ENCODE assay signal across 7 cellular contexts in genomic region chr22:24401824-24402434, GRCh38. TPM values are rescaled to one million over a fixed set of nuclear protein-coding genes. Genes with fewer than 3 reads are reported as not detected.
A peak's percentile ranks its signal among the peaks of the same experiment; 100 is the strongest.
DNase-seq lines count a peak whose midpoint lies in the region; ATAC-seq and TF ChIP-seq lines count a peak whose summit lies in the region.

No MANE protein-coding gene starts in this region.

- no peak overlapping the region for H2AFZ ChIP-seq in SK-N-SH (ENCODE audit: low read depth)

- H3K4me3 ChIP-seq in H7 (ENCODE audit: insufficient read depth, low read depth, low read length): no peak overlapping the region
- H3K4me3 ChIP-seq in SK-N-SH (ENCODE audit: low read depth in 2 of 2, low read length in 1 of 2): peak overlapping the region in 1 of 2 experiments; percentile 9; a peak in 1 of 4 replicates
- H3K4me3 ChIP-seq in spleen: no peak overlapping the region
- no peak overlapping the region for H3K4me3 ChIP-seq in body of pancreas

- CTCF ChIA-PET in SK-N-SH (lab: Yijun Ruan, JAX): interaction anchor here (0.8 to 6.9 kb wide), 9 partner anchors 9 to 212 kb away, joined by 3 to 42 read pairs (median 5); no protein-coding TSS in a partner anchor

- TF ChIP-seq EP300 in SK-N-SH (IDR thresholded peaks at IDR 0.05; ENCODE audit: borderline replicate concordance in 1 of 2, low read depth in 1 of 2, low read length in 1 of 2): no peak

- H3K4me1 ChIP-seq in SK-N-SH (ENCODE audit: control insufficient read depth in 1 of 2, insufficient read depth in 2 of 2, low read depth in 1 of 2, low read length in 1 of 2) (peaks cover 30 to 78% of the 10 kb centered on the region in 2 experiments), spleen (peaks cover 30 to 96% (median 63%) of the 10 kb centered on the region in 6 donors), body of pancreas (peaks cover 15% of the 10 kb centered on the region)

- H3K9me3 ChIP-seq in SK-N-SH (no peaks in the 10 kb centered on the region), spleen (no peaks in the 10 kb centered on the region), body of pancreas (no peaks in the 10 kb centered on the region)

- TF ChIP-seq RAD21 in SK-N-SH (IDR thresholded peaks at IDR 0.05; ENCODE audit: low read length): no peak

- DNase-seq in H7 (peak; percentile 14), SK-N-SH (peak; percentile 34), left ventricle myocardium superior (no peak), spleen (no peak), body of pancreas (no peak)

- H3K27ac ChIP-seq in SK-N-SH (ENCODE audit: low read depth in 2 of 2, low read length in 1 of 2) (peak overlapping the region; percentile 78 to 100), spleen (peak overlapping the region in 7 of 8 donors; percentile 72 to 85 (median 77)), body of pancreas (peak overlapping the region in 2 of 4 donors; percentile 56 to 68)

- intact Hi-C loops in left ventricle myocardium superior (cut with micrococcal nuclease) (no loop called here), spleen (cut with DNase I; ENCODE audit: low total_unique reads) (no loop called here), body of pancreas (cut with DNase I) (no loop called here)

- H3K27me3 ChIP-seq in H7 (ENCODE audit: control insufficient read depth, insufficient read depth, low read length) (no peaks in the 10 kb centered on the region), SK-N-SH (ENCODE audit: insufficient read depth) (no peaks in the 10 kb centered on the region), spleen (replicated peaks in 1 of 7) (no peaks in the 10 kb centered on the region), body of pancreas (no peaks in the 10 kb centered on the region)

- no peak for TF ChIP-seq CTCF in SK-N-SH (IDR thresholded peaks at IDR 0.05)
- no peak for TF ChIP-seq CTCF in spleen (IDR thresholded peaks at IDR 0.05 in 8 of 11, conservative IDR thresholded peaks at IDR 0.05 in 3 of 11)
- TF ChIP-seq CTCF in body of pancreas (IDR thresholded peaks at IDR 0.05): no peak

- no peaks in the 10 kb centered on the region; the same call in 1 of the 2 replicates for H4K20me1 ChIP-seq in SK-N-SH (ENCODE audit: insufficient read depth)

- POLR2A ChIA-PET in SK-N-SH (lab: Yijun Ruan, JAX): interaction anchor here (1.0 to 3.4 kb wide), 8 partner anchors 10 to 80 kb away, joined by 3 to 25 read pairs (median 6); no protein-coding TSS in a partner anchor

- H3K9ac ChIP-seq in SK-N-SH: no peak overlapping the region

- no peaks in the 10 kb centered on the region for H3K9me2 ChIP-seq in SK-N-SH

- ATAC-seq in left ventricle myocardium superior: peak; percentile 27
- no peak for ATAC-seq in HG02840 (IDR thresholded peaks at IDR 0.05; ENCODE audit: low FRiP score, unreplicated experiment)
- no peak for ATAC-seq in body of pancreas
- ATAC-seq in GM18909 (IDR thresholded peaks at IDR 0.05; ENCODE audit: poor library complexity, unreplicated experiment): no peak

- peaks cover 33% of the 10 kb centered on the region for H3K79me2 ChIP-seq in SK-N-SH (ENCODE audit: insufficient read depth)

- WGBS in SK-N-SH (ENCODE audit: low lambda C conversion rate): 85% methylated on average over 11 of the region's 11 CpGs
- WGBS in spleen, 5 donors: 82 to 87% (median 85%) methylated on average over 11 of the region's 11 CpGs
- WGBS in body of pancreas, 2 donors: 85 to 90% methylated on average over 11 of the region's 11 CpGs

- TF ChIP-seq POLR2A in spleen (IDR thresholded peaks at IDR 0.05): no peak
- TF ChIP-seq POLR2A in body of pancreas (IDR thresholded peaks at IDR 0.05): no peak

- H3K4me2 ChIP-seq in SK-N-SH: peak overlapping the region; percentile 54

- peaks cover 26% of the 10 kb centered on the region for H3F3A ChIP-seq in SK-N-SH (replicated peaks; ENCODE audit: insufficient read depth)

- H3K36me3 ChIP-seq in H7 (replicated peaks; ENCODE audit: control insufficient read depth, insufficient read depth, low read length): peaks cover 5% of the 10 kb centered on the region
- peaks cover 26 to 30% of the 10 kb centered on the region in 2 experiments for H3K36me3 ChIP-seq in SK-N-SH (replicated peaks in 1 of 2; ENCODE audit: control insufficient read depth in 1 of 2, insufficient read depth in 2 of 2, low read length in 1 of 2)
- H3K36me3 ChIP-seq in spleen: peaks cover 0 to 67% (median 11%) of the 10 kb centered on the region in 6 donors
- H3K36me3 ChIP-seq in body of pancreas (replicated peaks in 1 of 2; ENCODE audit: insufficient read depth in 1 of 2, low read depth in 2 of 2): no peaks in the 10 kb centered on the region

TF ChIP-seq in SK-N-SH, 30 proteins besides CTCF, POLR2A, EP300 and RAD21:
- TF ChIP-seq TAF1 (IDR thresholded peaks at IDR 0.05; ENCODE audit: borderline replicate concordance, low read depth, low read length) (no peak), SIN3A (IDR thresholded peaks at IDR 0.05; ENCODE audit: borderline replicate concordance, low read depth, low read length) (no peak), ELF1 (IDR thresholded peaks at IDR 0.05) (no peak), GATA2 (CRISPR knock-in tag; IDR thresholded peaks at IDR 0.05) (no peak; the same call in 1 of the 2 replicates)

RNA-seq across cellular contexts. Expression of gene ADORA2A, which starts 25.5 kb away (rescaled TPM):
- 4.0 and 7.0 TPM in 2 replicates for total RNA-seq in H7 (2014; rRNA removed; shearing (Covaris generic))
- polyA plus RNA-seq in SK-N-SH (2012; rRNA removed) (9.3 and 12.0 TPM in 2 replicates), spleen (10 to 100 TPM in 2 of 3 donors, 1 to 10 TPM in 1; 8.3 to 14.8 (median 14.2) TPM)
- 5.1 and 9.7 TPM in 2 replicates for polyA plus RNA-seq in SK-N-SH (2012; cell fraction: cytosol; rRNA removed)
- 22.5 and 26.1 TPM in 2 replicates for polyA plus RNA-seq in SK-N-SH (2012; cell fraction: nucleus; rRNA removed)
- total RNA-seq in left ventricle myocardium superior (4.1 TPM), spleen (10 to 100 TPM; 15.8 to 31.1 (median 25.2) TPM), body of pancreas (10 to 100 TPM in 1 of 2 donors, 1 to 10 TPM in 1; 2.1 to 19.4 TPM)

Comparison
In these comparisons a context has a peak if more than half of its experiments do, and no peak if none do; other contexts are left out.
1. DNase-seq: peak in H7 (single experiment) and SK-N-SH (single experiment); none in left ventricle myocardium superior (single experiment), spleen (single experiment) and body of pancreas (0 of 4).